ENCODE assay signal across 23 cellular contexts in genomic region chr9:115413304-115413703, GRCh38.
DNase-seq lines count a peak whose midpoint lies in the region; ATAC-seq and TF ChIP-seq lines count a peak whose summit lies in the region.
"Had no signal": no experiment of that assay in that cellular context is flagged by ENCODE, and none has a peak within 500 bp of the region (broad histone marks: within the 10 kb centered on the region; RNA-seq: fewer than 3 reads in every experiment).

No MANE protein-coding gene starts in this region.

- no peak overlapping the region for H3K4me3 ChIP-seq in smooth muscle cell
- H3K4me3 ChIP-seq: adrenal gland, sigmoid colon had no signal

- no peak for DNase-seq in smooth muscle cell (lab: John Stamatoyannopoulos, UW; ENCODE audit: unreplicated experiment)
- DNase-seq in NCI-H2196 (lab: John Stamatoyannopoulos, UW; ENCODE audit: unreplicated experiment): no peak
- no peak for DNase-seq in NCI-H69 (lab: John Stamatoyannopoulos, UW)
- DNase-seq in NCI-H748 treated with DMSO at 0.1 percent for 48 hours (lab: John Stamatoyannopoulos, UW): no peak
- DNase-seq: activated effector memory CD4-positive, alpha-beta T cell treated with anti-CD3 and anti-CD28 coated beads, Interleukin-2, amount 50 U/mL, for 16 hours; adrenal gland; CD4-positive, alpha-beta T cell; GF-D8; H9; head of caudate nucleus; midbrain; MV-4-11; NCI-H187 treated with DMSO at 0.1 percent for 48 hours; NCI-H226; NK-92 treated with Interleukin-12 subunit alpha and Interleukin-12 subunit beta, amount 100 ng/mL, for 24 hours; posterior cingulate gyrus; sigmoid colon; T-helper 17 cell had no signal

- H3K9ac ChIP-seq in smooth muscle cell (ENCODE audit: low read depth): no peak overlapping the region
- H3K9ac ChIP-seq: KMS-11 had no signal

- H3K9me3 ChIP-seq in smooth muscle cell (replicated peaks; ENCODE audit: low read depth): no peaks in the 10 kb centered on the region
- H3K9me3 ChIP-seq: adrenal gland, sigmoid colon had no signal

- H3K4me1 ChIP-seq in smooth muscle cell (ENCODE audit: low read depth): peaks cover 7% of the 10 kb centered on the region
- H3K4me1 ChIP-seq: adrenal gland, sigmoid colon had no signal

- ATAC-seq in GM18517 (IDR thresholded peaks at IDR 0.05; ENCODE audit: unreplicated experiment): peak; percentile 55
- peak; percentile 35 for ATAC-seq in GM21786 (IDR thresholded peaks at IDR 0.05; ENCODE audit: unreplicated experiment)
- peak; percentile 71 for ATAC-seq in HG03378 (IDR thresholded peaks at IDR 0.05; ENCODE audit: unreplicated experiment)
- ATAC-seq in HG03025 (IDR thresholded peaks at IDR 0.05; ENCODE audit: low FRiP score, unreplicated experiment): no peak
- ATAC-seq: T-helper 17 cell had no signal

- no peaks in the 10 kb centered on the region for H3K79me2 ChIP-seq in smooth muscle cell (ENCODE audit: low read depth)

- no peak overlapping the region for H3K27ac ChIP-seq in smooth muscle cell (ENCODE audit: low read depth)
- H3K27ac ChIP-seq: adrenal gland, KMS-11, sigmoid colon had no signal

- H3K27me3 ChIP-seq in smooth muscle cell (ENCODE audit: low read depth): no peaks in the 10 kb centered on the region
- H3K27me3 ChIP-seq: adrenal gland, sigmoid colon had no signal

- peak overlapping the region; percentile 4 for H3K4me2 ChIP-seq in smooth muscle cell
- H3K4me2 ChIP-seq: KMS-11 had no signal

- H3F3A ChIP-seq in smooth muscle cell (ENCODE audit: low read depth): peaks cover 14% of the 10 kb centered on the region

- H3K36me3 ChIP-seq in smooth muscle cell (ENCODE audit: low read depth): no peaks in the 10 kb centered on the region
- H3K36me3 ChIP-seq: adrenal gland, sigmoid colon had no signal

- H2AFZ ChIP-seq in smooth muscle cell (ENCODE audit: low read depth): no peak overlapping the region

- TF ChIP-seq CTCF in smooth muscle cell (IDR thresholded peaks at IDR 0.05; ENCODE audit: borderline replicate concordance, insufficient read depth, poor library complexity, severe bottlenecking): no peak

- H4K20me1 ChIP-seq in smooth muscle cell (ENCODE audit: low read depth): no peaks in the 10 kb centered on the region
